Comparison of ENCODE assay signal across 26 cellular contexts in the genomic region with DNA sequence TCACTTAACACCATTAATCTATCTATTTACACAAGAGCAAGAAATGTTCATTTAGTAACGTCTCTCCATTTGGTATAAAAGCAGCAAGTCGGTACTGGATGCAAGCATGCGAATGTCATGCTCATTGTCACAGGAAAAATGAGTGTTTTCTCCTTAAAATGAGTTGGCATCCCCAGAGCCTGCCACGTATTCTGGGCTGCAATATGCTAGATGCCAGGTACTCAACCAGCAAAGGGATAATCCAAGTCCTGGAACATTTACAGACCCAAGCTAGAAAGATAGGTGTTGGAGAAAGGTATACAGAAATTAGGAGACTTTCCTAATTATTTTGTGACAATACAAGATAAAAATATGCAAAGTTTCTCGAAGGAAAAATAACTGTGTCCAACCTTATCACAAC.
"Had no signal": no experiment of that assay in that cellular context is flagged by ENCODE, and none has a peak within 500 bp of the region (broad histone marks: within the 10 kb centered on the region; RNA-seq: fewer than 3 reads in every experiment).

No MANE protein-coding gene starts in this region.

- ATAC-seq: activated T-cell treated with anti-CD3 and anti-CD28 coated beads, Interleukin-2, amount 50 U/mL, for 4 hours; mucosa of descending colon had no signal

- H3K27me3 Mint-ChIP-seq: activated naive CD8-positive, alpha-beta T cell; stimulated activated naive CD8-positive, alpha-beta T cell treated with anti-CD3 and anti-CD28 coated beads, Interleukin-15, Interleukin-2, amounts not matched to agents 100 ng/mL and 50 ng/mL, for 24 hours had no signal

- H3K36me3 Mint-ChIP-seq: activated naive CD8-positive, alpha-beta T cell had no signal

- H3K9me3 ChIP-seq: breast epithelium, esophagus muscularis mucosa, mucosa of descending colon, neutrophil, ovary, prostate gland, spleen, suprapubic skin, tibial nerve had no signal

- H3K27ac Mint-ChIP-seq: activated naive CD8-positive, alpha-beta T cell; activated T-helper 2 cell treated with anti-CD3 and anti-CD28 coated beads, Interferon-gamma antibody, Interleukin-2, Interleukin-4, amounts not matched to agents 10 μg/mL and 5 μg/mL and 100 μg/mL, durations not matched to agents 14 hours and 24 hours and 36 hours had no signal

- H3K27me3 ChIP-seq: breast epithelium, neutrophil, ovary, spleen, tibial nerve had no signal

- H3K4me1 Mint-ChIP-seq: central memory CD8-positive, alpha-beta T cell had no signal

- H3K4me3 Mint-ChIP-seq: activated naive CD8-positive, alpha-beta T cell; activated T-cell treated with anti-CD3 and anti-CD28 coated beads, Interleukin-2, amount 50 U/mL, for 4 hours; central memory CD8-positive, alpha-beta T cell; stimulated activated naive CD8-positive, alpha-beta T cell treated with anti-CD3 and anti-CD28 coated beads, Interleukin-15, Interleukin-2, amounts not matched to agents 100 ng/mL and 50 ng/mL, for 24 hours had no signal

- FAIRE-seq: frontal cortex had no signal

- H3K4me1 ChIP-seq: breast epithelium, prostate gland had no signal

- DNase-seq: activated CD4-positive, alpha-beta T cell treated with anti-CD3 and anti-CD28 coated beads for 4 hours; activated CD4-positive, alpha-beta T cell treated with anti-CD3 and anti-CD28 coated beads, Interleukin-2, amount 50 U/mL, for 48 hours; activated CD4-positive, CD25-positive, alpha-beta regulatory T cell; activated CD8-positive, alpha-beta memory T cell treated with anti-CD3 and anti-CD28 coated beads, Interleukin-2, amount 50 U/mL, for 48 hours; activated naive CD4-positive, alpha-beta T cell; activated T-cell treated with anti-CD3 and anti-CD28 coated beads, Interleukin-2, amount 50 U/mL, for 4 hours; amniotic stem cell; head of caudate nucleus; mesendoderm; mucosa of descending colon; ovary; spleen; stimulated activated CD4-positive, alpha-beta T cell treated with anti-CD3 and anti-CD28 coated beads, Interleukin-4, amount 100 ng/mL, for 24 hours; T-helper 9 cell had no signal

- H3K27ac ChIP-seq: breast epithelium, coronary artery, esophagus muscularis mucosa, neutrophil, ovary, prostate gland, suprapubic skin, tibial nerve had no signal

- H3K36me3 ChIP-seq: breast epithelium, esophagus muscularis mucosa, neutrophil, ovary, prostate gland, spleen, suprapubic skin, tibial nerve had no signal

- H3K9me3 Mint-ChIP-seq: activated T-cell treated with anti-CD3 and anti-CD28 coated beads, Interleukin-2, amount 50 U/mL, for 4 hours; activated T-helper 2 cell treated with anti-CD3 and anti-CD28 coated beads, Interferon-gamma antibody, Interleukin-2, Interleukin-4, amounts not matched to agents 10 μg/mL and 5 μg/mL and 100 μg/mL, durations not matched to agents 14 hours and 24 hours and 36 hours; central memory CD8-positive, alpha-beta T cell; stimulated activated naive CD8-positive, alpha-beta T cell treated with anti-CD3 and anti-CD28 coated beads, Interleukin-15, Interleukin-2, amounts not matched to agents 100 ng/mL and 50 ng/mL, for 24 hours had no signal

- H3K4me3 ChIP-seq: breast epithelium, coronary artery, esophagus muscularis mucosa, mucosa of descending colon, ovary, prostate gland, spleen, suprapubic skin, tibial nerve had no signal
